In the genomic region with DNA sequence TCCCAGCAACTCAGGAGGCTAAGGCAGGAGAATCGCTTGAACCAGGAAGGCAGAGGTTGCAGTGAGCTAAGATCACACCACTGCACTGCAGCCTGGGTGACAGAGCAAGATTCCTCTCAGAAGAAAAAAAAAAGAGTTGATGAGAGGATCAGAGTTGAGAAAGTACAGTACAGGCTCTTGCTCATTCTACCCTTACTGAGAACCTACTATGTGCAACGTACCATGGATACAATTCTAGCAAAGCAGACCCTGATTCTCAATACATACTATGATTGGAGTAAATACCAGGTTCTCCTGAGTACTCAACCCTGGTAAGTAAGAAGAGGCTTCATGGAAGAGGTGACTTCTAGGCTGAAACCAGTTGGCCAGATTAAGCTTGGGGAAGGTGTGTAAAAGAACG, we compare ENCODE assay signal across 12 cellular contexts. TPM values are rescaled to one million over a fixed set of nuclear protein-coding genes. Genes with fewer than 3 reads are reported as not detected.
A peak's percentile ranks its signal among the peaks of the same experiment; 100 is the strongest.
DNase-seq lines count a peak whose midpoint lies in the region; ATAC-seq, FAIRE-seq and TF ChIP-seq lines count a peak whose summit lies in the region.
"Had no signal": no experiment of that assay in that cellular context is flagged by ENCODE, and none has a peak within 500 bp of the region (broad histone marks: within the 10 kb centered on the region; RNA-seq: fewer than 3 reads in every experiment).

No MANE protein-coding gene starts in this region.

- no peak overlapping the region for H3K9ac ChIP-seq in IMR-90 (ENCODE audit: low read depth, low read length)
- H3K9ac ChIP-seq in K562 (ENCODE audit: insufficient read depth in 1 of 2, low read depth in 2 of 2, low read length in 2 of 2), result peak overlapping the region in 1 of 2 experiments; percentile 72; a peak in 1 of 4 replicates

- H3K9me3 ChIP-seq in CD4-positive, alpha-beta T cell (ENCODE audit: control insufficient read depth, low read length), result no peaks in the 10 kb centered on the region
- H3K9me3 ChIP-seq in IMR-90 (ENCODE audit: control insufficient read depth, insufficient read depth, low read length), result no peaks in the 10 kb centered on the region
- H3K9me3 ChIP-seq in K562 (replicated peaks; ENCODE audit: control insufficient read depth, insufficient read depth, low read depth, low read length), result no peaks in the 10 kb centered on the region
- H3K9me3 ChIP-seq in naive thymus-derived CD4-positive, alpha-beta T cell (ENCODE audit: control insufficient read depth in 2 of 3, low read length in 3 of 3), result no peaks in the 10 kb centered on the region
- H3K9me3 ChIP-seq in suprapubic skin, result no peaks in the 10 kb centered on the region
- H3K9me3 ChIP-seq: body of pancreas had no signal

- no peaks in the 10 kb centered on the region for H3K9me3 Mint-ChIP-seq in CD4-positive, alpha-beta T cell
- H3K9me3 Mint-ChIP-seq in naive thymus-derived CD4-positive, alpha-beta T cell, result peaks cover 0 to 1% (median 0%) of the 10 kb centered on the region in 11 donors

- H2AK9ac ChIP-seq in IMR-90 (replicated peaks; ENCODE audit: low read depth, low read length, poor library complexity), result no peak overlapping the region

- no peak overlapping the region for H3K27ac ChIP-seq in CD4-positive, alpha-beta T cell (ENCODE audit: low read depth, low read length)
- no peak overlapping the region for H3K27ac ChIP-seq in IMR-90 (ENCODE audit: insufficient read depth, low read length)
- peak overlapping the region; percentile 82; the same call in 2 of the 3 replicates for H3K27ac ChIP-seq in K562 (ENCODE audit: extremely low read depth, low read depth, low read length)
- peak overlapping the region; percentile 71 for H3K27ac ChIP-seq in naive thymus-derived CD4-positive, alpha-beta T cell (ENCODE audit: low read depth, low read length)
- no peak overlapping the region for H3K27ac ChIP-seq in suprapubic skin

- H3K79me2 ChIP-seq in K562 (ENCODE audit: control insufficient read depth, insufficient read depth, low read length), result peaks cover 7% of the 10 kb centered on the region; the same call in 2 of the 3 replicates

- H4K20me1 ChIP-seq in IMR-90 (ENCODE audit: insufficient read depth, low read length), result no peaks in the 10 kb centered on the region
- H4K20me1 ChIP-seq in K562 (replicated peaks; ENCODE audit: control insufficient read depth, insufficient read depth, low read length), result no peaks in the 10 kb centered on the region

- TF ChIP-seq POLR2A in IMR-90 (IDR thresholded peaks at IDR 0.05; ENCODE audit: low read depth, low read length) (no peak), K562 (conservative IDR thresholded peaks at IDR 0.05) (no peak), suprapubic skin (IDR thresholded peaks at IDR 0.05) (no peak)

- H3K4me3 Mint-ChIP-seq in CD4-positive, alpha-beta T cell, result peak overlapping the region; percentile 82
- H3K4me3 Mint-ChIP-seq in naive thymus-derived CD4-positive, alpha-beta T cell, result peak overlapping the region; percentile 71 to 89 (median 80)

- H3K18ac ChIP-seq in IMR-90 (ENCODE audit: low read depth, low read length), result no peak overlapping the region

- H3K14ac ChIP-seq in IMR-90 (replicated peaks; ENCODE audit: low read depth, low read length), result no peak overlapping the region

- H3K4me3 ChIP-seq in IMR-90 (ENCODE audit: insufficient read depth, low read depth, low read length) (no peak overlapping the region), K562 (no peak overlapping the region), suprapubic skin (no peak overlapping the region)
- H3K4me3 ChIP-seq in naive thymus-derived CD4-positive, alpha-beta T cell (ENCODE audit: low read length), result no peak overlapping the region
- H3K4me3 ChIP-seq: body of pancreas had no signal

- peak overlapping the region; percentile 88 for H3K27ac Mint-ChIP-seq in CD4-positive, alpha-beta T cell
- peak overlapping the region; percentile 88 to 97 (median 94) for H3K27ac Mint-ChIP-seq in naive thymus-derived CD4-positive, alpha-beta T cell

- no peak for FAIRE-seq in K562 (lab: Jason Lieb, UNC)

- TSS peak; percentile 35 for BruUV-seq in IMR-90 (replicated peaks; lab: Mats Ljungman, UMichigan)
- no TSS peak for BruUV-seq in K562 (replicated peaks; lab: Mats Ljungman, UMichigan)

- H3K36me3 Mint-ChIP-seq in CD4-positive, alpha-beta T cell (ENCODE audit: low read depth), result peaks cover 60% of the 10 kb centered on the region
- H3K36me3 Mint-ChIP-seq in naive thymus-derived CD4-positive, alpha-beta T cell, result peaks cover 7 to 47% (median 26%) of the 10 kb centered on the region in 5 donors

- no peak overlapping the region for H2BK5ac ChIP-seq in IMR-90 (ENCODE audit: low read depth, low read length, poor library complexity, severe bottlenecking)

- no peak overlapping the region for H2BK120ac ChIP-seq in IMR-90 (ENCODE audit: low read depth, low read length)

- TF ChIP-seq RAD21 in IMR-90 (IDR thresholded peaks at IDR 0.05; ENCODE audit: low read length) (no peak), K562 (CRISPR knock-in tag; conservative IDR thresholded peaks at IDR 0.05 in 1 of 2, IDR thresholded peaks at IDR 0.05 in 1 of 2) (no peak)

- CTCF ChIA-PET in CD4-positive, alpha-beta T cell (lab: Charles Lee), result interaction anchor here (1.7 to 2.8 kb wide), 4 partner anchors 11 to 64 kb away, joined by 9 to 28 read pairs (median 12); no protein-coding TSS in a partner anchor
- CTCF ChIA-PET in IMR-90 (lab: Yijun Ruan, JAX), result no interaction called here
- CTCF ChIA-PET in K562 (lab: Yijun Ruan, JAX; ENCODE audit: low intra/inter-chr PET ratio), result no interaction called here
- CTCF ChIA-PET in naive thymus-derived CD4-positive, alpha-beta T cell (lab: Charles Lee), result interaction anchor here (1.2 to 4.6 kb wide), 7 partner anchors 8 to 64 kb away, joined by 5 to 58 read pairs (median 16); no protein-coding TSS in a partner anchor

- H3K4me2 ChIP-seq in IMR-90 (ENCODE audit: low read depth, low read length), result no peak overlapping the region
- H3K4me2 ChIP-seq in K562 (ENCODE audit: insufficient read depth, low read length), result peak overlapping the region; percentile 36; the same call in 1 of the 2 replicates

- H2BK20ac ChIP-seq in IMR-90 (ENCODE audit: low read depth, low read length), result peak overlapping the region; percentile 11; the same call in 1 of the 2 replicates

- no peaks in the 10 kb centered on the region for H3K27me3 Mint-ChIP-seq in CD4-positive, alpha-beta T cell
- H3K27me3 Mint-ChIP-seq in naive thymus-derived CD4-positive, alpha-beta T cell, result no peaks in the 10 kb centered on the region

- peaks cover 1% of the 10 kb centered on the region for H3K36me3 ChIP-seq in IMR-90 (ENCODE audit: control insufficient read depth, insufficient read depth, low read length)
- H3K36me3 ChIP-seq in K562 (ENCODE audit: control insufficient read depth, insufficient read depth, low read length), result no peaks in the 10 kb centered on the region
- no peaks in the 10 kb centered on the region for H3K36me3 ChIP-seq in naive thymus-derived CD4-positive, alpha-beta T cell (ENCODE audit: control insufficient read depth in 2 of 3, insufficient read depth in 3 of 3, low read length in 3 of 3)
- H3K36me3 ChIP-seq in suprapubic skin, result no peaks in the 10 kb centered on the region

- H4K91ac ChIP-seq in IMR-90 (ENCODE audit: insufficient read depth, low read depth, low read length), result 0 out of 2 replicates have a peak overlapping the region, but pooled peaks have one; percentile 17

- WGBS in IMR-90 (ENCODE audit: extremely low coverage in 2 of 2, insufficient read length in 1 of 2), 2 experiments, result 90% methylated on average over 2 of the region's 3 CpGs; no CpG with 5 or more reads in 1 of the 2 experiments
- 96% methylated on average over 3 of the region's 3 CpGs for WGBS in K562 (ENCODE audit: insufficient coverage, low coverage, missing lambda C conversion rate)
- WGBS in suprapubic skin, result 96% methylated on average over 3 of the region's 3 CpGs

- H3K4ac ChIP-seq in IMR-90 (ENCODE audit: low read depth, low read length), result peak overlapping the region; percentile 30; the same call in 1 of the 2 replicates

- no peak for TF ChIP-seq CTCF in CD4-positive, alpha-beta T cell (IDR thresholded peaks at IDR 0.05)
- TF ChIP-seq CTCF in IMR-90 (conservative IDR thresholded peaks at IDR 0.05; ENCODE audit: low read depth, low read length) (no peak), K562 (IDR thresholded peaks at IDR 0.05 in 2 of 3, conservative IDR thresholded peaks at IDR 0.05 in 1 of 3; ENCODE audit: insufficient read depth in 2 of 3, low read depth in 1 of 3, low read length in 3 of 3) (no peak), suprapubic skin (IDR thresholded peaks at IDR 0.05) (no peak)

- TF ChIP-seq EP300 in K562 (IDR thresholded peaks at IDR 0.05; ENCODE audit: low read length) (no peak), suprapubic skin (IDR thresholded peaks at IDR 0.05) (no peak)

- dilution Hi-C loops in IMR-90 (cut with HindIII; ENCODE audit: low sequenced_read_pairs, unreplicated experiment), result no loop called here

- peak overlapping the region; percentile 11; the same call in 2 of the 3 replicates for H2BK15ac ChIP-seq in IMR-90 (ENCODE audit: low read depth, low read length)

- H3K9me1 ChIP-seq in IMR-90 (ENCODE audit: insufficient read depth, low read length) (peaks cover 6% of the 10 kb centered on the region), K562 (ENCODE audit: control insufficient read depth, insufficient read depth, low read length) (no peaks in the 10 kb centered on the region)

- H3K4me1 ChIP-seq in IMR-90 (ENCODE audit: control insufficient read depth, insufficient read depth, low read length) (peaks cover 4% of the 10 kb centered on the region), K562 (replicated peaks in 1 of 2; ENCODE audit: control insufficient read depth in 2 of 2, insufficient read depth in 2 of 2, low read length in 2 of 2) (peaks cover 31 to 41% of the 10 kb centered on the region in 2 experiments), suprapubic skin (peaks cover 24% of the 10 kb centered on the region)
- peaks cover 17 to 19% of the 10 kb centered on the region in 2 donors for H3K4me1 ChIP-seq in naive thymus-derived CD4-positive, alpha-beta T cell (ENCODE audit: control insufficient read depth in 2 of 2, insufficient read depth in 2 of 2, low read length in 2 of 2)

- H2AK5ac ChIP-seq in IMR-90 (ENCODE audit: low read depth, low read length), result no peak overlapping the region; the same call in 1 of the 2 replicates

- no peak overlapping the region for H3K56ac ChIP-seq in IMR-90 (ENCODE audit: extremely low read depth, insufficient read depth, low read length)

- 0 out of 4 replicates have a peak overlapping the region, but pooled peaks of 1 of the 2 experiments have one; percentile 11 for H4K8ac ChIP-seq in IMR-90 (ENCODE audit: low read depth in 2 of 2, low read length in 2 of 2)

- no peak overlapping the region for H2AFZ ChIP-seq in IMR-90 (replicated peaks; ENCODE audit: low read length, poor library complexity)
- H2AFZ ChIP-seq in K562 (ENCODE audit: low read depth, low read length), result 0 out of 2 replicates have a peak overlapping the region, but pooled peaks have one; percentile 32

- H4K5ac ChIP-seq in IMR-90 (ENCODE audit: low read depth, low read length), result no peak overlapping the region

- peaks cover 74% of the 10 kb centered on the region for H3K4me1 Mint-ChIP-seq in CD4-positive, alpha-beta T cell (ENCODE audit: low read depth)
- H3K4me1 Mint-ChIP-seq in naive thymus-derived CD4-positive, alpha-beta T cell, result peaks cover 37 to 78% (median 65%) of the 10 kb centered on the region in 7 donors

- in situ Hi-C loops in IMR-90 (cut with MboI; ENCODE audit: low sequenced_read_pairs) (no loop called here), K562 (cut with MboI) (no loop called here)

- peak overlapping the region; percentile 25 for H3K23ac ChIP-seq in IMR-90 (ENCODE audit: low read depth, low read length)

- POLR2A ChIA-PET in CD4-positive, alpha-beta T cell (lab: Charles Lee), result interaction anchor here (0.6 to 6.7 kb wide), 8 partner anchors 11 to 63 kb away, joined by 3 to 77 read pairs (median 14); no protein-coding TSS in a partner anchor
- POLR2A ChIA-PET in IMR-90 (lab: Charles Lee; ENCODE audit: unreplicated experiment) (no interaction called here), K562 (lab: Yijun Ruan, JAX) (interaction anchor here (1.1 to 3.8 kb wide), 4 partner anchors 8 to 81 kb away, joined by 4 to 20 read pairs (median 6); no protein-coding TSS in a partner anchor)
- POLR2A ChIA-PET in naive thymus-derived CD4-positive, alpha-beta T cell (lab: Charles Lee), result interaction anchor here (0.6 to 7.9 kb wide), 8 partner anchors 12 to 40 kb away, joined by 3 to 132 read pairs (median 5); no protein-coding TSS in a partner anchor

- DNase-seq in CD4-positive, alpha-beta T cell, result no peak
- DNase-seq in IMR-90 (no peak), K562 (ENCODE audit: extremely low read depth in 1 of 4, low spot score in 3 of 4) (no peak), suprapubic skin (ENCODE audit: low spot score in 2 of 2) (no peak), left colon (no peak)
- DNase-seq in naive thymus-derived CD4-positive, alpha-beta T cell, result no peak
- DNase-seq: body of pancreas, NCI-H2227 treated with DMSO at 0.1 percent for 48 hours had no signal

- intact Hi-C loops in CD4-positive, alpha-beta T cell (cut with DNase I, micrococcal nuclease), result loop anchor here in 1 of 2 experiments (1.0 to 2.0 kb wide), 3 partner anchors 10 to 41 kb away; no protein-coding TSS in a partner anchor
- intact Hi-C loops in IMR-90 (cut with micrococcal nuclease), result loop anchor here (2.0 kb wide), 1 partner anchor 27 kb away; no protein-coding TSS in a partner anchor
- intact Hi-C loops in K562 (cut with micrococcal nuclease), result no loop called here
- intact Hi-C loops in naive thymus-derived CD4-positive, alpha-beta T cell (cut with micrococcal nuclease), result no loop called here
- intact Hi-C loops in left colon (cut with DNase I, micrococcal nuclease), result no loop called here

- no peaks in the 10 kb centered on the region for H3K27me3 ChIP-seq in CD4-positive, alpha-beta T cell (ENCODE audit: control insufficient read depth, insufficient read depth, low read length)
- H3K27me3 ChIP-seq in IMR-90 (ENCODE audit: control insufficient read depth, insufficient read depth, low read length), result no peaks in the 10 kb centered on the region
- no peaks in the 10 kb centered on the region for H3K27me3 ChIP-seq in K562 (ENCODE audit: control insufficient read depth in 2 of 2, insufficient read depth in 2 of 2, low read length in 2 of 2)
- no peaks in the 10 kb centered on the region for H3K27me3 ChIP-seq in naive thymus-derived CD4-positive, alpha-beta T cell (ENCODE audit: control insufficient read depth in 2 of 2, insufficient read depth in 2 of 2, low read length in 2 of 2)
- H3K27me3 ChIP-seq in suprapubic skin, result no peaks in the 10 kb centered on the region
- H3K27me3 ChIP-seq: body of pancreas had no signal

- peaks cover 23 to 60% of the 10 kb centered on the region in 2 experiments for H3K79me1 ChIP-seq in IMR-90 (ENCODE audit: low read depth in 1 of 2, low read length in 2 of 2)

- no peak for ATAC-seq in CD4-positive, alpha-beta T cell (ENCODE audit: poor library complexity)
- ATAC-seq in IMR-90 (ENCODE audit: low read depth) (no peak), K562 (no peak), HG03280 (IDR thresholded peaks at IDR 0.05; ENCODE audit: unreplicated experiment) (no peak), left colon (no peak), GM18517 (IDR thresholded peaks at IDR 0.05; ENCODE audit: unreplicated experiment) (no peak)
- ATAC-seq in naive thymus-derived CD4-positive, alpha-beta T cell, result no peak
- ATAC-seq: body of pancreas had no signal

RNA-seq across cellular contexts. Expression of gene RFFL, which starts 1.2 kb away (rescaled TPM):
- 10 to 100 TPM; 57.8 to 66.1 TPM for total RNA-seq in CD4-positive, alpha-beta T cell
- 19.2 and 20.8 TPM in 2 replicates for total RNA-seq in IMR-90 (2012; rRNA removed)
- polyA plus RNA-seq in IMR-90 (2012; rRNA removed), result 9.9 and 11.6 TPM in 2 replicates
- polyA plus RNA-seq in IMR-90 (2012; cell fraction: cytosol; rRNA removed), result 6.0 and 9.6 TPM in 2 replicates
- polyA plus RNA-seq in IMR-90 (2012; cell fraction: nucleus; rRNA removed; ENCODE audit: low replicate concordance), result 9.5 and 13.1 TPM in 2 replicates
- 11.5 and 14.4 TPM in 2 replicates for total RNA-seq in K562 (2011; cell fraction: chromatin; rRNA removed; ENCODE audit: low replicate concordance)
- total RNA-seq in K562 (2011; cell fraction: nucleolus; rRNA removed), result 9.2 and 10.5 TPM in 2 replicates
- total RNA-seq in K562 (2011; cell fraction: nucleoplasm; rRNA removed), result 11.7 and 23.2 TPM in 2 replicates
- total RNA-seq in K562 (2014; rRNA removed), result 12.7 and 16.4 TPM in 2 replicates
- total RNA-seq in K562 (2014; rRNA removed; fragmentation: Illumina TruSeq; extraction: Trizol), result 12.5 and 12.8 TPM in 2 replicates
- 12.4 and 12.5 TPM in 2 replicates for total RNA-seq in K562 (2015; rRNA removed; fragmentation: Illumina TruSeq; extraction: Trizol)
- 18.1 and 19.3 TPM in 2 replicates for total RNA-seq in K562 (2021)
- polyA plus RNA-seq in K562 (2011; rRNA removed), result 11.9 and 15.9 TPM in 2 replicates
- 12.4 and 14.9 TPM in 2 replicates for polyA plus RNA-seq in K562 (2011; cell fraction: cytosol; rRNA removed)
- 4.3 and 7.3 TPM in 2 replicates for polyA plus RNA-seq in K562 (2011; cell fraction: nucleus; rRNA removed)
- polyA plus RNA-seq in K562 (2012), result 11.4 and 12.5 TPM in 2 replicates
- polyA plus RNA-seq in K562 (2014; fragmentation: Illumina TruSeq; extraction: Trizol), result 13.7 and 13.9 TPM in 2 replicates
- 1 to 10 TPM; 3.4 to 3.7 TPM for polyA plus RNA-seq in K562 (2014; fragmentation: Nextera tagmentation; extraction: Ambion mirVana)
- 9.2 and 9.6 TPM in 2 replicates for polyA plus RNA-seq in K562 (2014; rRNA removed)
- 21.2 and 39.4 TPM in 2 replicates for polyA minus RNA-seq in K562 (2011; rRNA and poly(A)+ RNA removed)
- polyA minus RNA-seq in K562 (2011; cell fraction: cytosol; rRNA and poly(A)+ RNA removed), result 16.7 and 19.7 TPM in 2 replicates
- polyA minus RNA-seq in K562 (2011; cell fraction: nucleus; rRNA and poly(A)+ RNA removed), result 3.3 and 3.5 TPM in 2 replicates
- total RNA-seq in naive thymus-derived CD4-positive, alpha-beta T cell, result 10 to 100 TPM; 45.0 to 74.7 (median 55.7) TPM
- polyA plus RNA-seq in naive thymus-derived CD4-positive, alpha-beta T cell, result 10 to 100 TPM; 36.4 to 47.1 TPM
- total RNA-seq in suprapubic skin, result 10 to 100 TPM; 12.8 to 24.0 (median 16.6) TPM
- 10 to 100 TPM; 53.4 to 60.8 TPM for total RNA-seq in left colon

RNA-seq across cellular contexts. Expression of gene RAD51D, which starts 57.4 kb away (rescaled TPM):
- total RNA-seq in CD4-positive, alpha-beta T cell, result 1 to 10 TPM; 6.2 to 8.6 TPM
- 9.7 and 12.7 TPM in 2 replicates for total RNA-seq in IMR-90 (2012; rRNA removed)
- 8.8 and 10.8 TPM in 2 replicates for polyA plus RNA-seq in IMR-90 (2012; rRNA removed)
- polyA plus RNA-seq in IMR-90 (2012; cell fraction: cytosol; rRNA removed), result 8.1 and 11.1 TPM in 2 replicates
- 15.5 and 17.2 TPM in 2 replicates for polyA plus RNA-seq in IMR-90 (2012; cell fraction: nucleus; rRNA removed; ENCODE audit: low replicate concordance)
- 28.2 and 36.5 TPM in 2 replicates for total RNA-seq in K562 (2011; cell fraction: chromatin; rRNA removed; ENCODE audit: low replicate concordance)
- total RNA-seq in K562 (2011; cell fraction: nucleolus; rRNA removed), result 27.3 and 37.6 TPM in 2 replicates
- total RNA-seq in K562 (2011; cell fraction: nucleoplasm; rRNA removed), result 31.2 and 38.6 TPM in 2 replicates
- total RNA-seq in K562 (2014; rRNA removed), result 6.3 and 7.6 TPM in 2 replicates
- 7.4 and 8.7 TPM in 2 replicates for total RNA-seq in K562 (2014; rRNA removed; fragmentation: Illumina TruSeq; extraction: Trizol)
- 8.7 and 10.3 TPM in 2 replicates for total RNA-seq in K562 (2015; rRNA removed; fragmentation: Illumina TruSeq; extraction: Trizol)
- 16.9 and 19.0 TPM in 2 replicates for total RNA-seq in K562 (2021)
- polyA plus RNA-seq in K562 (2011; rRNA removed), result 10.1 and 15.2 TPM in 2 replicates
- polyA plus RNA-seq in K562 (2011; cell fraction: cytosol; rRNA removed), result 8.7 and 14.5 TPM in 2 replicates
- polyA plus RNA-seq in K562 (2011; cell fraction: nucleus; rRNA removed), result 12.8 and 20.8 TPM in 2 replicates
- polyA plus RNA-seq in K562 (2012), result 12.3 and 16.7 TPM in 2 replicates
- polyA plus RNA-seq in K562 (2014; fragmentation: Illumina TruSeq; extraction: Trizol), result 8.4 and 11.1 TPM in 2 replicates
- 1 to 10 TPM; 2.2 to 2.5 TPM for polyA plus RNA-seq in K562 (2014; fragmentation: Nextera tagmentation; extraction: Ambion mirVana)
- polyA plus RNA-seq in K562 (2014; rRNA removed), result 10.1 and 15.2 TPM in 2 replicates
- polyA minus RNA-seq in K562 (2011; rRNA and poly(A)+ RNA removed), result 6.3 and 11.0 TPM in 2 replicates
- 3.4 and 5.9 TPM in 2 replicates for polyA minus RNA-seq in K562 (2011; cell fraction: cytosol; rRNA and poly(A)+ RNA removed)
- 10.9 and 17.9 TPM in 2 replicates for polyA minus RNA-seq in K562 (2011; cell fraction: nucleus; rRNA and poly(A)+ RNA removed)
- 10 to 100 TPM; 15.0 to 34.2 (median 25.4) TPM for total RNA-seq in naive thymus-derived CD4-positive, alpha-beta T cell
- 10 to 100 TPM in 1 of 2 donors, 1 to 10 TPM in 1; 7.0 to 17.6 TPM for polyA plus RNA-seq in naive thymus-derived CD4-positive, alpha-beta T cell
- 1 to 10 TPM; 3.2 to 7.7 (median 6.4) TPM for total RNA-seq in suprapubic skin
- total RNA-seq in left colon, result 1 to 10 TPM; 8.8 to 8.9 TPM

RNA-seq across cellular contexts. Expression of gene FNDC8, which starts 59.1 kb away (rescaled TPM):
- total RNA-seq in CD4-positive, alpha-beta T cell, result not detected
- total RNA-seq in IMR-90 (2012; rRNA removed), result not detected in 2 replicates
- not detected in 2 replicates for polyA plus RNA-seq in IMR-90 (2012; rRNA removed)
- polyA plus RNA-seq in IMR-90 (2012; cell fraction: cytosol; rRNA removed), result not detected in 2 replicates
- not detected in 2 replicates for polyA plus RNA-seq in IMR-90 (2012; cell fraction: nucleus; rRNA removed; ENCODE audit: low replicate concordance)
- not detected in 2 replicates for total RNA-seq in K562 (2011; cell fraction: chromatin; rRNA removed; ENCODE audit: low replicate concordance)
- not detected in 2 replicates for total RNA-seq in K562 (2011; cell fraction: nucleolus; rRNA removed)
- not detected in 2 replicates for total RNA-seq in K562 (2011; cell fraction: nucleoplasm; rRNA removed)
- total RNA-seq in K562 (2014; rRNA removed), result not detected in 2 replicates
- total RNA-seq in K562 (2014; rRNA removed; fragmentation: Illumina TruSeq; extraction: Trizol), result not detected in 2 replicates
- total RNA-seq in K562 (2015; rRNA removed; fragmentation: Illumina TruSeq; extraction: Trizol), result not detected in 2 replicates
- total RNA-seq in K562 (2021), result not detected in 2 replicates
- not detected in 2 replicates for polyA plus RNA-seq in K562 (2011; rRNA removed)
- polyA plus RNA-seq in K562 (2011; cell fraction: cytosol; rRNA removed), result 0.04 TPM in 1 of 2 replicates, not detected in the other
- not detected in 2 replicates for polyA plus RNA-seq in K562 (2011; cell fraction: nucleus; rRNA removed)
- 0.12 TPM in 1 of 2 replicates, not detected in the other for polyA plus RNA-seq in K562 (2012)
- not detected in 2 replicates for polyA plus RNA-seq in K562 (2014; fragmentation: Illumina TruSeq; extraction: Trizol)
- under 1 TPM in 1 of 2 experiments, not detected in 1; 0.04 TPM for polyA plus RNA-seq in K562 (2014; fragmentation: Nextera tagmentation; extraction: Ambion mirVana)
- polyA plus RNA-seq in K562 (2014; rRNA removed), result not detected in 2 replicates
- not detected in 2 replicates for polyA minus RNA-seq in K562 (2011; rRNA and poly(A)+ RNA removed)
- polyA minus RNA-seq in K562 (2011; cell fraction: cytosol; rRNA and poly(A)+ RNA removed), result not detected in 2 replicates
- not detected in 2 replicates for polyA minus RNA-seq in K562 (2011; cell fraction: nucleus; rRNA and poly(A)+ RNA removed)
- total RNA-seq in naive thymus-derived CD4-positive, alpha-beta T cell, result not detected
- polyA plus RNA-seq in naive thymus-derived CD4-positive, alpha-beta T cell, result not detected
- total RNA-seq in suprapubic skin, result not detected
- total RNA-seq in left colon, result not detected
- total RNA-seq: body of pancreas, mononuclear cell, subcutaneous adipose tissue had no signal

Comparison
In these comparisons a context has a peak if more than half of its experiments do, and no peak if none do; other contexts are left out.
1. H3K27ac ChIP-seq: peak in K562 (single experiment) and naive thymus-derived CD4-positive, alpha-beta T cell (single experiment); none in CD4-positive, alpha-beta T cell (single experiment), IMR-90 (single experiment) and suprapubic skin (single experiment).
2. CTCF ChIA-PET loops: an anchor here in CD4-positive, alpha-beta T cell (1.7 to 2.8 kb wide) and naive thymus-derived CD4-positive, alpha-beta T cell (1.2 to 4.6 kb wide); none called in IMR-90 and K562.